10 cellular contexts compared by ENCODE assay signal in the genomic region with DNA sequence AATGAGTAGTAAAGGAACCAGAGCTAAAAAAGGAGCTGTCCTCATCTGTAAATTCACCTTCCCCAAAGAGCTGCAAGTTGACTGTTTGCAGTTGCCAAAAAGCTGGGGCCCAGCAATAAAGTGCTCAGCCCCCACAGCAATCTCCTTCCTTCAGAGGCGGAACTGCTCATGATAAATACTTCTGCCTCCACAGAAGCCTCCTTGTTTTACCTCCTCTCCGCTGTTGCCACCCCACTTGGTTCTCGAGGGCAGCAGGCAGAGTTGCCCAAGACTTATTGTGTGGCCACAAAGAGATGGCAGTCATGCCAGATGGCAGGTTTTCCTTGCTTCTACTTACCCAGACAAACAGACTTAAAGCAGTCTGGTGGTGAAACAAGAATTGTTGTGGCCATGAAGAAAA.
A peak's percentile ranks its signal among the peaks of the same experiment; 100 is the strongest.
DNase-seq lines count a peak whose midpoint lies in the region; ATAC-seq and TF ChIP-seq lines count a peak whose summit lies in the region.
"Had no signal": no experiment of that assay in that cellular context is flagged by ENCODE, and none has a peak within 500 bp of the region (broad histone marks: within the 10 kb centered on the region; RNA-seq: fewer than 3 reads in every experiment).

No MANE protein-coding gene starts in this region.

- H3K4me3 Mint-ChIP-seq in CD8-positive, alpha-beta T cell, result peak overlapping the region; percentile 88

- peak overlapping the region; percentile 49 for H3K27ac ChIP-seq in CD8-positive, alpha-beta T cell (ENCODE audit: low read depth, low read length)
- H3K27ac ChIP-seq in muscle layer of duodenum (ENCODE audit: low read length), result peak overlapping the region; percentile 33
- no peak overlapping the region for H3K27ac ChIP-seq in gastrocnemius medialis
- H3K27ac ChIP-seq: cardiac muscle cell had no signal

- H3K4me3 ChIP-seq in CD8-positive, alpha-beta T cell (ENCODE audit: low read depth, low read length), result peak overlapping the region; percentile 51
- H3K4me3 ChIP-seq in MG63 (peak overlapping the region; percentile 37), muscle layer of duodenum (ENCODE audit: low read depth in 1 of 2, low read length in 2 of 2) (no peak overlapping the region), gastrocnemius medialis (no peak overlapping the region)
- H3K4me3 ChIP-seq: cardiac muscle cell had no signal

- no peaks in the 10 kb centered on the region for H3K9me3 ChIP-seq in CD8-positive, alpha-beta T cell (ENCODE audit: low read length)
- H3K9me3 ChIP-seq in MG63, result no peaks in the 10 kb centered on the region
- H3K9me3 ChIP-seq in muscle layer of duodenum (ENCODE audit: control insufficient read depth in 1 of 2, low read length in 2 of 2), result no peaks in the 10 kb centered on the region
- H3K9me3 ChIP-seq in gastrocnemius medialis, result no peaks in the 10 kb centered on the region

- DNase-seq in CD8-positive, alpha-beta T cell, result peak in 5 of 7 experiments; percentile 6 to 68 (median 14)
- DNase-seq in MG63, result peak; percentile 35
- peak in 46 of 58 donors; percentile 7 to 85 (median 54) for DNase-seq in anterior cingulate cortex (lab: John Stamatoyannopoulos, UW)
- DNase-seq in gastrocnemius medialis, result no peak
- DNase-seq in mesenteric fat pad (ENCODE audit: low spot score), result no peak
- no peak for DNase-seq in GM20000 (ENCODE audit: low spot score)
- DNase-seq: stimulated activated CD4-positive, alpha-beta T cell treated with anti-CD3 and anti-CD28 coated beads, Interleukin-12 subunit alpha, Interleukin-12 subunit beta, amount 100 ng/mL, for 4 hours had no signal

- no peaks in the 10 kb centered on the region for H3K36me3 ChIP-seq in CD8-positive, alpha-beta T cell (ENCODE audit: insufficient read depth, low read length)
- H3K36me3 ChIP-seq in MG63 (no peaks in the 10 kb centered on the region), muscle layer of duodenum (ENCODE audit: control insufficient read depth in 1 of 2, insufficient read depth in 2 of 2, low read length in 2 of 2) (no peaks in the 10 kb centered on the region), gastrocnemius medialis (no peaks in the 10 kb centered on the region)
- H3K36me3 ChIP-seq: cardiac muscle cell had no signal

- no peak for TF ChIP-seq CTCF in CD8-positive, alpha-beta T cell (IDR thresholded peaks at IDR 0.05)
- TF ChIP-seq CTCF in gastrocnemius medialis (IDR thresholded peaks at IDR 0.05 in 4 of 5, conservative IDR thresholded peaks at IDR 0.05 in 1 of 5) (no peak), GM20000 (IDR thresholded peaks at IDR 0.05; ENCODE audit: extremely low read depth, missing control alignments) (no peak)

- H3K4me1 ChIP-seq in CD8-positive, alpha-beta T cell (ENCODE audit: insufficient read depth, low read length), result peaks cover 10% of the 10 kb centered on the region
- peaks cover 0 to 17% of the 10 kb centered on the region in 2 donors for H3K4me1 ChIP-seq in muscle layer of duodenum (ENCODE audit: control insufficient read depth in 1 of 2, insufficient read depth in 2 of 2, low read length in 2 of 2)
- peaks cover 19 to 26% of the 10 kb centered on the region in 2 donors for H3K4me1 ChIP-seq in gastrocnemius medialis

- peaks cover 39% of the 10 kb centered on the region for H3K4me1 Mint-ChIP-seq in CD8-positive, alpha-beta T cell (ENCODE audit: low read depth)

- H3K27ac Mint-ChIP-seq in CD8-positive, alpha-beta T cell, result peak overlapping the region; percentile 97

- POLR2A ChIA-PET in CD8-positive, alpha-beta T cell (lab: Charles Lee), result no interaction called here

- no peaks in the 10 kb centered on the region for H3K36me3 Mint-ChIP-seq in CD8-positive, alpha-beta T cell

- H3K9me3 Mint-ChIP-seq in CD8-positive, alpha-beta T cell, result no peaks in the 10 kb centered on the region

- no peaks in the 10 kb centered on the region for H3K27me3 Mint-ChIP-seq in CD8-positive, alpha-beta T cell (ENCODE audit: low read depth)

- no peak for TF ChIP-seq POLR2A in gastrocnemius medialis (IDR thresholded peaks at IDR 0.05)

- ATAC-seq in CD8-positive, alpha-beta T cell, result peak; percentile 41
- ATAC-seq in gastrocnemius medialis (no peak), HG03280 (IDR thresholded peaks at IDR 0.05; ENCODE audit: unreplicated experiment) (no peak)

- intact Hi-C loops in CD8-positive, alpha-beta T cell (cut with DNase I, micrococcal nuclease), result loop anchor here (2.0 to 10.0 kb wide), 3 partner anchors 64 to 467 kb away; a partner anchor contains a TSS
- intact Hi-C loops in gastrocnemius medialis (cut with DNase I; ENCODE audit: low total_unique reads), result no loop called here

- in situ Hi-C loops in gastrocnemius medialis (cut with MboI; ENCODE audit: low sequenced_read_pairs in 4 of 4), result no loop called here

- CTCF ChIA-PET in CD8-positive, alpha-beta T cell (lab: Charles Lee), result no interaction called here

- no peaks in the 10 kb centered on the region for H3K27me3 ChIP-seq in CD8-positive, alpha-beta T cell (ENCODE audit: insufficient read depth, low read length)
- no peaks in the 10 kb centered on the region for H3K27me3 ChIP-seq in MG63
- H3K27me3 ChIP-seq in muscle layer of duodenum (ENCODE audit: low read depth, low read length), result no peaks in the 10 kb centered on the region
- H3K27me3 ChIP-seq in gastrocnemius medialis, result no peaks in the 10 kb centered on the region
- H3K27me3 ChIP-seq: cardiac muscle cell had no signal

Comparison
In these comparisons a context has a peak if more than half of its experiments do, and no peak if none do; other contexts are left out.
1. DNase-seq: peak in CD8-positive, alpha-beta T cell (5 of 7), MG63 (single experiment) and anterior cingulate cortex (46 of 58); none in gastrocnemius medialis (0 of 2), mesenteric fat pad (single experiment) and GM20000 (single experiment).
2. H3K27ac ChIP-seq: peak in CD8-positive, alpha-beta T cell (single experiment) and muscle layer of duodenum (single experiment); none in gastrocnemius medialis (0 of 4).
3. H3K4me3 ChIP-seq: peak in CD8-positive, alpha-beta T cell (single experiment) and MG63 (single experiment); none in muscle layer of duodenum (0 of 2) and gastrocnemius medialis (0 of 4).